In genomic region chr13:44364601-44365000, GRCh38 we compare ENCODE assay signal across 1 cellular context.
TF ChIP-seq lines count a peak whose summit lies in the region.

No MANE protein-coding gene starts in this region.

TF ChIP-seq in liver, 16 proteins besides CTCF, POLR2A, EP300 and RAD21 (continued from another document):
- TF ChIP-seq REST (IDR thresholded peaks at IDR 0.05) (peak; percentile 37), NR2F2 (IDR thresholded peaks at IDR 0.05) (peak; percentile 44), SP1 (IDR thresholded peaks at IDR 0.05) (peak; percentile 82), JUND (IDR thresholded peaks at IDR 0.05) (peak in 1 of 2 donors; percentile 75), RXRA (IDR thresholded peaks at IDR 0.05) (peak; percentile 58 to 85), MAX (IDR thresholded peaks at IDR 0.05) (peak; percentile 82), YY1 (IDR thresholded peaks at IDR 0.05) (peak; percentile 43), HNF4A (conservative IDR thresholded peaks at IDR 0.05) (peak; percentile 84 to 94), TAF1 (conservative IDR thresholded peaks at IDR 0.05) (no peak), ATF3 (IDR thresholded peaks at IDR 0.05) (no peak), EGR1 (IDR thresholded peaks at IDR 0.05; ENCODE audit: low read depth in 2 of 2) (peak in 1 of 2 donors; percentile 32)
